In genomic region chr13:59459972-59460371, GRCh38 we compare ENCODE assay signal across 17 cellular contexts.
DNase-seq lines count a peak whose midpoint lies in the region; ATAC-seq and TF ChIP-seq lines count a peak whose summit lies in the region.
"Had no signal": no experiment of that assay in that cellular context is flagged by ENCODE, and none has a peak within 500 bp of the region (broad histone marks: within the 10 kb centered on the region; RNA-seq: fewer than 3 reads in every experiment).

No MANE protein-coding gene starts in this region.

- H3K27ac ChIP-seq in A673 (ENCODE audit: low read depth, low read length, poor library complexity, severe bottlenecking), result no peak overlapping the region
- peak overlapping the region; percentile 18 for H3K27ac ChIP-seq in iPS-20b (ENCODE audit: low read length)
- H3K27ac ChIP-seq in adrenal gland, result peak overlapping the region in 1 of 5 donors; percentile 77
- H3K27ac ChIP-seq: prostate gland had no signal

- in situ Hi-C loops in astrocyte of the spinal cord (cut with HindIII; ENCODE audit: low sequenced_read_pairs), result no loop called here

- no peaks in the 10 kb centered on the region for H3K9me3 ChIP-seq in A673 (ENCODE audit: low read depth, low read length, poor library complexity, severe bottlenecking)
- H3K9me3 ChIP-seq in iPS-20b (ENCODE audit: insufficient read depth, low read depth, low read length), result no peaks in the 10 kb centered on the region
- H3K9me3 ChIP-seq in adrenal gland (replicated peaks in 1 of 3), result no peaks in the 10 kb centered on the region
- H3K9me3 ChIP-seq: HAP-1, prostate gland had no signal

- intact Hi-C loops in A673 (cut with micrococcal nuclease; ENCODE audit: unreplicated experiment), result loop anchor here (5.0 kb wide), 1 partner anchor 217 kb away; no protein-coding TSS in a partner anchor
- intact Hi-C loops in adrenal gland (cut with DNase I), result no loop called here

- CTCF ChIA-PET in A673 (lab: Charles Lee), result no interaction called here

- H3K4me1 ChIP-seq in A673 (ENCODE audit: insufficient read depth, low read length, poor library complexity, severe bottlenecking) (peaks cover 16% of the 10 kb centered on the region), iPS-20b (ENCODE audit: insufficient read depth, low read length) (peaks cover 12% of the 10 kb centered on the region; the same call in 1 of the 2 replicates), adrenal gland (replicated peaks in 1 of 2) (no peaks in the 10 kb centered on the region)
- H3K4me1 ChIP-seq: prostate gland had no signal

- H3K4me3 ChIP-seq in A673 (ENCODE audit: low read depth, low read length, poor library complexity, severe bottlenecking) (no peak overlapping the region), HFF-Myc (replicated peaks; ENCODE audit: low read depth, low read length) (no peak overlapping the region), astrocyte of the spinal cord (ENCODE audit: low read depth, low read length) (no peak overlapping the region), iPS-20b (ENCODE audit: low read length) (no peak overlapping the region), adrenal gland (no peak overlapping the region)
- H3K4me3 ChIP-seq: HAP-1, prostate gland had no signal

- DNase-seq in A673 (ENCODE audit: low spot score), result peak; percentile 36
- peak; percentile 56 for DNase-seq in HFF-Myc (ENCODE audit: extremely low read depth, low read depth)
- peak; percentile 39 for DNase-seq in astrocyte of the spinal cord (ENCODE audit: low read depth, low spot score)
- DNase-seq in adrenal gland, result no peak
- no peak for DNase-seq in amniotic stem cell (lab: John Stamatoyannopoulos, UW)
- no peak for DNase-seq in SIG-M5 (lab: John Stamatoyannopoulos, UW)
- DNase-seq: activated CD4-positive, alpha-beta T cell treated with anti-CD3 and anti-CD28 coated beads, Interleukin-2, amount 50 U/mL, for 48 hours; activated naive CD8-positive, alpha-beta T cell treated with anti-CD3 and anti-CD28 coated beads, Interleukin-2, amount 10 ng/mL, durations not matched to agents 7 days and 5 days; endodermal cell; mesenchymal stem cell; NCI-H1930; NCI-H524 treated with DMSO at 0.1 percent for 48 hours; stimulated activated naive CD4-positive, alpha-beta T cell had no signal

- no peak for TF ChIP-seq POLR2A in adrenal gland (IDR thresholded peaks at IDR 0.05)

- POLR2A ChIA-PET in A673 (lab: Charles Lee; ENCODE audit: low non-redundant PET), result interaction anchor here (0.7 kb wide), 1 partner anchor 628 kb away, joined by 3 read pairs; no protein-coding TSS in a partner anchor

- 93 to 97% (median 94%) methylated on average over 2 of the region's 2 CpGs for WGBS in adrenal gland, 4 donors

- ATAC-seq in HG02981 (IDR thresholded peaks at IDR 0.05; ENCODE audit: unreplicated experiment), result no peak

- no peaks in the 10 kb centered on the region for H3K36me3 ChIP-seq in A673 (ENCODE audit: insufficient read depth, low read length, poor library complexity, severe bottlenecking)
- no peaks in the 10 kb centered on the region for H3K36me3 ChIP-seq in iPS-20b (ENCODE audit: insufficient read depth, low read depth, low read length)
- no peaks in the 10 kb centered on the region for H3K36me3 ChIP-seq in adrenal gland (replicated peaks in 1 of 2)
- H3K36me3 ChIP-seq: HAP-1, prostate gland had no signal

- BruUV-seq in A673 (replicated peaks; lab: Mats Ljungman, UMichigan), result no TSS peak

- TF ChIP-seq CTCF in A673 (conservative IDR thresholded peaks at IDR 0.05; ENCODE audit: low read depth, low read length), result no peak; the same call in 1 of the 2 replicates
- no peak for TF ChIP-seq CTCF in HFF-Myc (IDR thresholded peaks at IDR 0.05; ENCODE audit: low read depth, low read length, missing control alignments)
- no peak for TF ChIP-seq CTCF in astrocyte of the spinal cord (IDR thresholded peaks at IDR 0.05; ENCODE audit: low read depth, low read length)
- TF ChIP-seq CTCF in adrenal gland (IDR thresholded peaks at IDR 0.05), result no peak

- no peaks in the 10 kb centered on the region for H3K27me3 ChIP-seq in A673 (replicated peaks; ENCODE audit: insufficient read depth, low read depth, low read length, poor library complexity)
- no peaks in the 10 kb centered on the region for H3K27me3 ChIP-seq in iPS-20b (ENCODE audit: insufficient read depth, low read length)
- no peaks in the 10 kb centered on the region for H3K27me3 ChIP-seq in adrenal gland

- H3K9ac ChIP-seq in iPS-20b (ENCODE audit: low read depth, low read length), result no peak overlapping the region

Comparison
In these comparisons a context has a peak if more than half of its experiments do, and no peak if none do; other contexts are left out.
1. DNase-seq: peak in A673 (single experiment), HFF-Myc (single experiment) and astrocyte of the spinal cord (single experiment); none in adrenal gland (0 of 7), amniotic stem cell (single experiment) and SIG-M5 (single experiment).